ENCODE assay signal across 1 cellular context in the genomic region with DNA sequence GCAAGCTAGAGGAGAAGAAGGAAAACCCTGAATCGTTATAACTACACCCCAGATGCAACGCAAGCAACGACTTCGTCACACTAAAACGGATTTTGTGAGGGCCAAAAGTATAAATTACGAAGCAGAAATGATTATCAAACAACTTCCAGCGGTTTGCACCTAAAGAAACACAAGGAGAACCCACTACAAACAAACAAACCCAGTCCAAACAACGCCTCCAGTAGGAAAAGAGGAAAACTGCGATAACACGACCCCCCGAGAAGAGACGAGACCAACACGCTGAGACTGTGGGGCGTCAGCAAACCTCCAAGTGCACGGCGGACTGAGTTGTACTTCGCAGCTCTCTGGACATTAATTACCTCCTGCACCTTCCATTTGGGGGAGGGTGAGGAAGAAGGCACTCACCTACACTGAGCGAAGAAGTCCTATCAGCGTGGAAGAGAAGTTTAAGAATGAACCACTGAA.
TF ChIP-seq lines count a peak whose summit lies in the region.

Gene MAB21L2 (plus strand): TSS at position 51 of the 465 bp plus-strand sequence. CDS start 879 bp downstream, outside the sequence.

TF ChIP-seq in H1, 55 proteins besides CTCF, POLR2A, EP300 and RAD21 (continued from another document):
- TF ChIP-seq GABPA (IDR thresholded peaks at IDR 0.05; ENCODE audit: borderline replicate concordance, insufficient read depth, low read length) (no peak), TBP (IDR thresholded peaks at IDR 0.05; ENCODE audit: low read depth, low read length) (no peak), POU5F1 (IDR thresholded peaks at IDR 0.05; ENCODE audit: low read depth, low read length) (no peak), PHF8 (conservative IDR thresholded peaks at IDR 0.05; ENCODE audit: low read depth, low read length) (no peak), RBBP5 (IDR thresholded peaks at IDR 0.05; ENCODE audit: borderline replicate concordance, low read depth, low read length) (no peak), SIRT6 (IDR thresholded peaks at IDR 0.05; ENCODE audit: low read length) (no peak), FOSL1 (IDR thresholded peaks at IDR 0.05; ENCODE audit: insufficient read depth, low read depth, low read length) (no peak), SRF (IDR thresholded peaks at IDR 0.05; ENCODE audit: low read depth, low read length) (no peak), HDAC2 (IDR thresholded peaks at IDR 0.05; ENCODE audit: borderline replicate concordance in 1 of 2, low read depth in 2 of 2, low read length in 2 of 2) (no peak), EZH2 (IDR thresholded peaks at IDR 0.05; ENCODE audit: low read depth, low read length, severe bottlenecking) (no peak), SIX5 (IDR thresholded peaks at IDR 0.05; ENCODE audit: low read depth, low read length) (no peak), ASH2L (IDR thresholded peaks at IDR 0.05; ENCODE audit: low read length) (no peak)
